ENCODE assay signal across 9 cellular contexts in genomic region chr9:6068983-6069382, GRCh38. TPM values are rescaled to one million over a fixed set of nuclear protein-coding genes. Genes with fewer than 3 reads are reported as not detected.
DNase-seq lines count a peak whose midpoint lies in the region; ATAC-seq, FAIRE-seq and TF ChIP-seq lines count a peak whose summit lies in the region.
"Had no signal": no experiment of that assay in that cellular context is flagged by ENCODE, and none has a peak within 500 bp of the region (broad histone marks: within the 10 kb centered on the region; RNA-seq: fewer than 3 reads in every experiment).

No MANE protein-coding gene starts in this region.

- ATAC-seq in GM21717 (IDR thresholded peaks at IDR 0.05; ENCODE audit: unreplicated experiment) (peak; percentile 98), left lobe of liver (peak; percentile 40), GM23338 (no peak), body of pancreas (no peak)

- H3K27me3 ChIP-seq in Karpas-422 (ENCODE audit: low read length) = no peaks in the 10 kb centered on the region
- no peaks in the 10 kb centered on the region for H3K27me3 ChIP-seq in GM23338 (ENCODE audit: insufficient read depth)
- H3K27me3 ChIP-seq in body of pancreas = no peaks in the 10 kb centered on the region

- H4K20me1 ChIP-seq in Karpas-422 (ENCODE audit: insufficient read depth, low read depth, low read length) = no peaks in the 10 kb centered on the region
- H4K20me1 ChIP-seq in GM23338 (replicated peaks; ENCODE audit: insufficient read depth) = no peaks in the 10 kb centered on the region

- H3K4me2 ChIP-seq in Karpas-422 (ENCODE audit: low read depth, low read length, poor library complexity, severe bottlenecking) (no peak overlapping the region), GM23338 (no peak overlapping the region)

- TF ChIP-seq POLR2A in body of pancreas (IDR thresholded peaks at IDR 0.05) = no peak

- no peaks in the 10 kb centered on the region for H3F3A ChIP-seq in GM23338 (replicated peaks; ENCODE audit: low read depth)

- no peaks in the 10 kb centered on the region for H3K79me2 ChIP-seq in Karpas-422 (ENCODE audit: low read length)
- no peaks in the 10 kb centered on the region for H3K79me2 ChIP-seq in GM23338 (replicated peaks; ENCODE audit: insufficient read depth)

- no peaks in the 10 kb centered on the region for H3K4me1 Mint-ChIP-seq in GM23338

- no peak overlapping the region for H3K27ac Mint-ChIP-seq in GM23338

- peak; percentile 49 for DNase-seq in GM18507 (ENCODE audit: extremely low spot score, insufficient read length, low read depth)
- peak; percentile 39 for DNase-seq in Karpas-422
- no peak for DNase-seq in left lobe of liver (ENCODE audit: low spot score)
- no peak for DNase-seq in GM23338 (ENCODE audit: low spot score)
- no peak for DNase-seq in body of pancreas
- no peak for DNase-seq in D341Med (ENCODE audit: low spot score)
- no peak for DNase-seq in HCEC 1CT

- peaks cover 10% of the 10 kb centered on the region; the same call in 2 of the 3 replicates for H3K36me3 Mint-ChIP-seq in GM23338 (ENCODE audit: low read depth)

- no peak overlapping the region for H3K4me3 ChIP-seq in Karpas-422 (ENCODE audit: low read length)
- H3K4me3 ChIP-seq in GM23338 = no peak overlapping the region
- no peak overlapping the region for H3K4me3 ChIP-seq in body of pancreas

- peaks cover 11% of the 10 kb centered on the region for H3K27me3 Mint-ChIP-seq in GM23338 (ENCODE audit: insufficient read depth, low read depth, poor library complexity)

- no peaks in the 10 kb centered on the region for H3K36me3 ChIP-seq in Karpas-422 (ENCODE audit: insufficient read depth, low read length)
- H3K36me3 ChIP-seq in GM23338 (ENCODE audit: insufficient read depth) = no peaks in the 10 kb centered on the region; the same call in none of the 2 replicates
- no peaks in the 10 kb centered on the region for H3K36me3 ChIP-seq in body of pancreas (replicated peaks in 1 of 2; ENCODE audit: insufficient read depth in 1 of 2, low read depth in 2 of 2)

- H3K4me3 Mint-ChIP-seq in GM23338 = no peak overlapping the region

- TF ChIP-seq CTCF in GM23338 (conservative IDR thresholded peaks at IDR 0.05; ENCODE audit: low read depth in 2 of 2) = no peak
- TF ChIP-seq CTCF in body of pancreas (IDR thresholded peaks at IDR 0.05) = no peak

- H2AFZ ChIP-seq in Karpas-422 (ENCODE audit: low read length) (no peak overlapping the region), GM23338 (no peak overlapping the region)

- H3K27ac ChIP-seq in Karpas-422 (ENCODE audit: low read length) (no peak overlapping the region), GM23338 (ENCODE audit: low read depth) (no peak overlapping the region), body of pancreas (no peak overlapping the region)

- no peaks in the 10 kb centered on the region for H3K9me3 ChIP-seq in Karpas-422 (ENCODE audit: low read length)
- no peaks in the 10 kb centered on the region for H3K9me3 ChIP-seq in body of pancreas

- peak; percentile 93 for FAIRE-seq in GM18507 (lab: Jason Lieb, UNC)
- FAIRE-seq: H1 had no signal

- H3K9me2 ChIP-seq in Karpas-422 (replicated peaks; ENCODE audit: insufficient read depth, low read length) (no peaks in the 10 kb centered on the region), GM23338 (ENCODE audit: insufficient read depth) (0 out of 2 replicates have a peak, but pooled peaks cover 8% of the 10 kb centered on the region)

- intact Hi-C loops in body of pancreas (cut with DNase I) = no loop called here

- peaks cover 14% of the 10 kb centered on the region for H3K9me3 Mint-ChIP-seq in GM23338

- H3K4me1 ChIP-seq in Karpas-422 (ENCODE audit: low read length) = no peaks in the 10 kb centered on the region
- no peaks in the 10 kb centered on the region for H3K4me1 ChIP-seq in GM23338 (ENCODE audit: insufficient read depth)
- no peaks in the 10 kb centered on the region for H3K4me1 ChIP-seq in body of pancreas

- H3K9ac ChIP-seq in Karpas-422 (ENCODE audit: low read length) = no peak overlapping the region

TF ChIP-seq in GM23338, 12 proteins besides CTCF, POLR2A, EP300 and RAD21 (continues in another document):
- TF ChIP-seq POLR2AphosphoS5 (IDR thresholded peaks at IDR 0.05; ENCODE audit: low read depth) (no peak), NANOG (IDR thresholded peaks at IDR 0.05; ENCODE audit: borderline replicate concordance) (no peak), EZH2phosphoT487 (IDR thresholded peaks at IDR 0.05; ENCODE audit: unreplicated experiment) (no peak), CREB1 (CRISPR knock-in tag; IDR thresholded peaks at IDR 0.05; ENCODE audit: low read depth) (no peak), STAT1 (IDR thresholded peaks at IDR 0.05; ENCODE audit: unreplicated experiment) (no peak), REST (IDR thresholded peaks at IDR 0.05; ENCODE audit: unreplicated experiment) (no peak), ZNF114 (CRISPR knock-in tag; IDR thresholded peaks at IDR 0.05) (no peak), EZH2 (IDR thresholded peaks at IDR 0.05; ENCODE audit: low read depth, unreplicated experiment) (no peak), ETS1 (IDR thresholded peaks at IDR 0.05) (no peak), ZNF331 (CRISPR knock-in tag; IDR thresholded peaks at IDR 0.05; ENCODE audit: low read depth) (no peak)

RNA-seq across cellular contexts. Expression of gene RANBP6, which starts 53.6 kb away (rescaled TPM):
- 16.8 and 21.0 TPM in 2 replicates for total RNA-seq in Karpas-422 (2014; rRNA removed; shearing (Covaris generic); ENCODE audit: low replicate concordance)
- total RNA-seq in left lobe of liver (8.0 TPM), body of pancreas (10 to 100 TPM in 1 of 2 donors, 1 to 10 TPM in 1; 6.6 to 11.4 TPM)
- total RNA-seq in GM23338 (2014; rRNA removed; shearing (Covaris generic)) = 23.6 and 26.4 TPM in 2 replicates
- 6.6 and 9.4 TPM in 2 replicates for polyA plus RNA-seq in GM23338 (2016; fragmentation: Nextera tagmentation; extraction: Ambion mirVana)

Comparison
In these comparisons a context has a peak if more than half of its experiments do, and no peak if none do; other contexts are left out.
1. DNase-seq: peak in GM18507 (single experiment) and Karpas-422 (single experiment); none in left lobe of liver (single experiment), GM23338 (single experiment), body of pancreas (0 of 4), D341Med (single experiment) and HCEC 1CT (single experiment).
2. ATAC-seq: peak in GM21717 (single experiment) and left lobe of liver (single experiment); none in GM23338 (single experiment) and body of pancreas (single experiment).